Comparison of ENCODE assay signal across 1 cellular context in the genomic region with DNA sequence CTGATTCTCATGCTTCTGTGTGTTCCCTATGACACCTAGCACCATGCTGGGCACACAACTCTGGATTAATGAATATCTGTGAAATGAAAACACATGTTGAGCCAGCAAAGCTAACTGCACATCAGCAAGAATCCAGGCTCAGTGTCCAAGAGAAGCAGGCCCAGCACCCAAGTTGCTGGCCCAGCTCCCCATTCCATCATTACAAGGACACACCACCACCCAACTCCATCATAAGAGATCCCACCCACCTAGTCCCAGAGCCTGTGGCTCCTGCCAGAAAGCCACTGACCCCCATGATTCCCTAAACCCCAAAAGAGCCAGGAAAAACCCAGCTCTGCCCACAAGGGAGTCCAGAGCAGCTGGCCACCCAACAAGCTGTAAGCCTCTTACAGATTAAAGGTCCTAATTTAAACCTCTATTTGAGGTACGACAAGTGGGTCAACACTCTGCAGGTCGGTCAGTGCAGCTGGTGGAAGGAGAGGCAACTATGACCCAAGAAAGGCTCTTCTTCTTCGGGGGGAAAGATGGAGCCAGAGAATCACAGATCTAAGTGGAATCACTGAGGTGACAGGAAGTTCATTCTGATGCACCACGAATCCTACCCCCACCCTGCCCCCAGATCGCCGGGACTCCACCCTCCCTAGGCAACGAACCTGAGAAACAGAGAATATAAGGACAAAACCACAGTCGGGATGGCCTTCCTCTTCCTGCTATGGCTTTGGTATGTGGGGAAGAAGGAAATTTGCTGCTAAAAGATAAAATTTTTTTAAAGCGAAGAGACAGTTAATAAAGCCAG.
TF ChIP-seq lines count a peak whose summit lies in the region.

No MANE protein-coding gene starts in this region.

TF ChIP-seq in endothelial cell of umbilical vein, 7 proteins besides CTCF, POLR2A, EP300 and RAD21 (continued from another document):
- TF ChIP-seq, protein P1, sequence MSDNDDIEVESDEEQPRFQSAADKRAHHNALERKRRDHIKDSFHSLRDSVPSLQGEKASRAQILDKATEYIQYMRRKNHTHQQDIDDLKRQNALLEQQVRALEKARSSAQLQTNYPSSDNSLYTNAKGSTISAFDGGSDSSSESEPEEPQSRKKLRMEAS (IDR thresholded peaks at IDR 0.05; ENCODE audit: insufficient read depth, insufficient read length), result no peak
- TF ChIP-seq MYC (IDR thresholded peaks at IDR 0.05; ENCODE audit: low read depth, low read length) (no peak), POLR2AphosphoS5 (IDR thresholded peaks at IDR 0.05; ENCODE audit: insufficient read depth, low read depth, low read length) (no peak), GATA2 (IDR thresholded peaks at IDR 0.05; ENCODE audit: insufficient read depth, insufficient read length, low read depth, low read length) (no peak)
